21 cellular contexts compared by ENCODE assay signal in genomic region chr7:96121752-96122151, GRCh38.
DNase-seq lines count a peak whose midpoint lies in the region; ATAC-seq and TF ChIP-seq lines count a peak whose summit lies in the region.
"Had no signal": no experiment of that assay in that cellular context is flagged by ENCODE, and none has a peak within 500 bp of the region (broad histone marks: within the 10 kb centered on the region; RNA-seq: fewer than 3 reads in every experiment).

No MANE protein-coding gene starts in this region.

- H3K4me1 Mint-ChIP-seq in T-helper 17 cell (no peaks in the 10 kb centered on the region), mesothelial cell of epicardium (peaks cover 76% of the 10 kb centered on the region)
- H3K4me1 Mint-ChIP-seq: CD4-positive, CD25-positive, alpha-beta regulatory T cell had no signal

- H3K27ac Mint-ChIP-seq in T-helper 17 cell = peak overlapping the region; percentile 24
- H3K27ac Mint-ChIP-seq in mesothelial cell of epicardium = peak overlapping the region; percentile 68

- no peaks in the 10 kb centered on the region for H3K27me3 Mint-ChIP-seq in T-helper 17 cell
- no peaks in the 10 kb centered on the region for H3K27me3 Mint-ChIP-seq in mesothelial cell of epicardium (ENCODE audit: low read depth)
- H3K27me3 Mint-ChIP-seq: CD4-positive, CD25-positive, alpha-beta regulatory T cell had no signal

- H3K36me3 Mint-ChIP-seq in T-helper 17 cell (ENCODE audit: low read depth) (peaks cover 9% of the 10 kb centered on the region), mesothelial cell of epicardium (no peaks in the 10 kb centered on the region)

- no peaks in the 10 kb centered on the region for H3K9me3 Mint-ChIP-seq in mesothelial cell of epicardium
- H3K9me3 Mint-ChIP-seq: CD4-positive, CD25-positive, alpha-beta regulatory T cell had no signal

- DNase-seq in ELF-1 (ENCODE audit: low read depth, low spot score) (peak; percentile 41), NCI-H146 (lab: John Stamatoyannopoulos, UW) (peak; percentile 79), T-helper 17 cell (no peak), mesothelial cell of epicardium (ENCODE audit: low spot score in 2 of 2, unreplicated experiment in 2 of 2) (no peak), DMS153 treated with DMSO at 0.1 percent for 48 hours (lab: John Stamatoyannopoulos, UW; ENCODE audit: unreplicated experiment) (no peak), kidney tubule cell (ENCODE audit: low spot score) (no peak)
- DNase-seq: BE2C; CD4-positive, CD25-positive, alpha-beta regulatory T cell; DND-41; GM23248; HCEC 1CT; KBM-7; MM.1S; NCI-H1092; NCI-H1694; NCI-H2107; NCI-H2227 treated with DMSO at 0.1 percent for 48 hours; NCI-H510A treated with DMSO at 0.1 percent for 48 hours; SHP77; T-helper 2 cell had no signal

- TF ChIP-seq CTCF in mesothelial cell of epicardium (IDR thresholded peaks at IDR 0.05; ENCODE audit: unreplicated experiment) = no peak

- H3K9me3 ChIP-seq in T-helper 17 cell (ENCODE audit: control insufficient read depth, low read length, poor library complexity, severe bottlenecking) = no peaks in the 10 kb centered on the region
- H3K9me3 ChIP-seq: BE2C had no signal

- H3K4me3 Mint-ChIP-seq in T-helper 17 cell (no peak overlapping the region), mesothelial cell of epicardium (no peak overlapping the region)
- H3K4me3 Mint-ChIP-seq: CD4-positive, CD25-positive, alpha-beta regulatory T cell had no signal

- ATAC-seq in T-helper 17 cell (no peak), GM19397 (IDR thresholded peaks at IDR 0.05; ENCODE audit: unreplicated experiment) (no peak)

Comparison
In these comparisons a context has a peak if more than half of its experiments do, and no peak if none do; other contexts are left out.
1. DNase-seq: peak in ELF-1 (single experiment) and NCI-H146 (single experiment); none in T-helper 17 cell (0 of 3), mesothelial cell of epicardium (0 of 2), DMS153 treated with DMSO at 0.1 percent for 48 hours (single experiment) and kidney tubule cell (single experiment).